21 cellular contexts compared by ENCODE assay signal in genomic region chrX:39873111-39873510, GRCh38.
"Had no signal": no experiment of that assay in that cellular context is flagged by ENCODE, and none has a peak within 500 bp of the region (broad histone marks: within the 10 kb centered on the region; RNA-seq: fewer than 3 reads in every experiment).

No MANE protein-coding gene starts in this region.

- H3K4me3 ChIP-seq: lower lobe of right lung, neural progenitor cell, right lobe of liver, skin epidermis, uterus had no signal

- DNase-seq: activated CD8-positive, alpha-beta T cell treated with anti-CD3 and anti-CD28 coated beads, Interleukin-2, amount 10 ng/mL, durations not matched to agents 7 days and 5 days; activated naive CD4-positive, alpha-beta T cell treated with anti-CD3 and anti-CD28 coated beads, Interleukin-2, amount 10 ng/mL, durations not matched to agents 7 days and 5 days; aorta; effector CD4-positive, alpha-beta T cell; erythroblast; foreskin melanocyte; kidney; lower lobe of right lung; naive B cell; posterior cingulate gyrus; right lobe of liver; stimulated activated CD4-positive, alpha-beta T cell treated with anti-CD3 and anti-CD28 coated beads, Interleukin-1b, Interleukin-23, amount 100 ng/mL, for 48 hours; T-helper 9 cell; trophoblast cell; uterus had no signal

- H3K27me3 ChIP-seq: neural progenitor cell, right lobe of liver, uterus had no signal

- H3K36me3 ChIP-seq: lower lobe of right lung, neural progenitor cell, right lobe of liver, uterus had no signal

- H3K9me3 ChIP-seq: lower lobe of right lung, right lobe of liver, uterus had no signal

- ATAC-seq: activated CD8-positive, alpha-beta T cell treated with anti-CD3 and anti-CD28 coated beads, Interleukin-2, amount 10 ng/mL, durations not matched to agents 7 days and 5 days; lower lobe of right lung; right lobe of liver; SK-N-SH treated with all-trans-retinoic acid at 6 μM for 48 hours had no signal

- H3K9ac ChIP-seq: neural progenitor cell had no signal

- H3K4me3 Mint-ChIP-seq: activated CD8-positive, alpha-beta T cell treated with anti-CD3 and anti-CD28 coated beads, Interleukin-2, amount 10 ng/mL, durations not matched to agents 7 days and 5 days; activated naive CD4-positive, alpha-beta T cell treated with anti-CD3 and anti-CD28 coated beads, Interleukin-2, amount 10 ng/mL, durations not matched to agents 7 days and 5 days; brain; dendritic cell treated with granulocyte-macrophage colony-stimulating factor and Interleukin-4, amounts not matched to agents 40 ng/mL and 50 ng/mL, for 4 days; naive B cell; neural progenitor cell had no signal

- H3K36me3 Mint-ChIP-seq: activated naive CD4-positive, alpha-beta T cell treated with anti-CD3 and anti-CD28 coated beads, Interleukin-2, amount 10 ng/mL, durations not matched to agents 7 days and 5 days; brain; naive B cell; neural progenitor cell had no signal

- H3K4me2 ChIP-seq: neural progenitor cell had no signal

- H3K27ac Mint-ChIP-seq: activated CD8-positive, alpha-beta T cell treated with anti-CD3 and anti-CD28 coated beads, Interleukin-2, amount 10 ng/mL, durations not matched to agents 7 days and 5 days; activated naive CD4-positive, alpha-beta T cell treated with anti-CD3 and anti-CD28 coated beads, Interleukin-2, amount 10 ng/mL, durations not matched to agents 7 days and 5 days; activated T-helper 2 cell treated with anti-CD3 and anti-CD28 coated beads, Interferon-gamma antibody, Interleukin-2, Interleukin-4, amounts not matched to agents 10 μg/mL and 5 μg/mL and 100 μg/mL, durations not matched to agents 14 hours and 24 hours and 36 hours; brain; dendritic cell treated with granulocyte-macrophage colony-stimulating factor and Interleukin-4, amounts not matched to agents 40 ng/mL and 50 ng/mL, for 4 days; naive B cell; neural progenitor cell had no signal

- H3K9me3 Mint-ChIP-seq: activated naive CD4-positive, alpha-beta T cell treated with anti-CD3 and anti-CD28 coated beads, Interleukin-2, amount 10 ng/mL, durations not matched to agents 7 days and 5 days; dendritic cell treated with granulocyte-macrophage colony-stimulating factor and Interleukin-4, amounts not matched to agents 40 ng/mL and 50 ng/mL, for 4 days had no signal

- H2AFZ ChIP-seq: neural progenitor cell had no signal

- H3K27ac ChIP-seq: lower lobe of right lung, neural progenitor cell, right lobe of liver, skin epidermis, uterus had no signal

- H3K4me1 ChIP-seq: lower lobe of right lung, right lobe of liver, uterus had no signal
